In the genomic region with DNA sequence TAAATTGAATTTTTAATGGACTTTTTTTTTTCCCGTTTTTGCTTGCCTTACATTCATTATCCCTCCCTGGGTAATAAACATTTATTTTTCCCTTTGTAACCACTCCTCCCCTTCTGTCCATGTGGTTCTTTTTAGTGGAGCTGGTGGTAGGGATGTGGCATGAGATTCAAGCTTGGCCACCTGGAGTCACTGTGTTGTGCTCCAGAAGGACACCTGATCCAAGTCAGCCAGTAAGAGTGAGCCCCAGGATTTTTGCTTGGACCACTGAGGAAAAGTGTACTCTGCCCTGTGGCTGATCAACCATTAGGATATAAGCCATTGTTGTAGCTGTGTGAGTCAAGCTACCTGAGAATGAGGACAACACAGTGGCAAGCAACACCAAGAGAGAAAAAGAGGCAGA, we compare ENCODE assay signal across 1 cellular context.
TF ChIP-seq lines count a peak whose summit lies in the region.

No MANE protein-coding gene starts in this region.

TF ChIP-seq in HCT116, 20 proteins besides CTCF, POLR2A, EP300 and RAD21 (continued from another document):
- TF ChIP-seq, protein P1, sequence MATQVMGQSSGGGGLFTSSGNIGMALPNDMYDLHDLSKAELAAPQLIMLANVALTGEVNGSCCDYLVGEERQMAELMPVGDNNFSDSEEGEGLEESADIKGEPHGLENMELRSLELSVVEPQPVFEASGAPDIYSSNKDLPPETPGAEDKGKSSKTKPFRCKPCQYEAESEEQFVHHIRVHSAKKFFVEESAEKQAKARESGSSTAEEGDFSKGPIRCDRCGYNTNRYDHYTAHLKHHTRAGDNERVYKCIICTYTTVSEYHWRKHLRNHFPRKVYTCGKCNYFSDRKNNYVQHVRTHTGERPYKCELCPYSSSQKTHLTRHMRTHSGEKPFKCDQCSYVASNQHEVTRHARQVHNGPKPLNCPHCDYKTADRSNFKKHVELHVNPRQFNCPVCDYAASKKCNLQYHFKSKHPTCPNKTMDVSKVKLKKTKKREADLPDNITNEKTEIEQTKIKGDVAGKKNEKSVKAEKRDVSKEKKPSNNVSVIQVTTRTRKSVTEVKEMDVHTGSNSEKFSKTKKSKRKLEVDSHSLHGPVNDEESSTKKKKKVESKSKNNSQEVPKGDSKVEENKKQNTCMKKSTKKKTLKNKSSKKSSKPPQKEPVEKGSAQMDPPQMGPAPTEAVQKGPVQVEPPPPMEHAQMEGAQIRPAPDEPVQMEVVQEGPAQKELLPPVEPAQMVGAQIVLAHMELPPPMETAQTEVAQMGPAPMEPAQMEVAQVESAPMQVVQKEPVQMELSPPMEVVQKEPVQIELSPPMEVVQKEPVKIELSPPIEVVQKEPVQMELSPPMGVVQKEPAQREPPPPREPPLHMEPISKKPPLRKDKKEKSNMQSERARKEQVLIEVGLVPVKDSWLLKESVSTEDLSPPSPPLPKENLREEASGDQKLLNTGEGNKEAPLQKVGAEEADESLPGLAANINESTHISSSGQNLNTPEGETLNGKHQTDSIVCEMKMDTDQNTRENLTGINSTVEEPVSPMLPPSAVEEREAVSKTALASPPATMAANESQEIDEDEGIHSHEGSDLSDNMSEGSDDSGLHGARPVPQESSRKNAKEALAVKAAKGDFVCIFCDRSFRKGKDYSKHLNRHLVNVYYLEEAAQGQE (IDR thresholded peaks at IDR 0.05; ENCODE audit: low read depth), result no peak
- no peak for TF ChIP-seq ZNF274 (IDR thresholded peaks at IDR 0.05; ENCODE audit: low read depth, low read length)
- TF ChIP-seq FOSL1 (IDR thresholded peaks at IDR 0.05; ENCODE audit: low read depth), result no peak
- TF ChIP-seq ATF3 (IDR thresholded peaks at IDR 0.05), result no peak
- no peak for TF ChIP-seq SP1 (IDR thresholded peaks at IDR 0.05; ENCODE audit: low read depth)
- TF ChIP-seq EZH2 (IDR thresholded peaks at IDR 0.05), result no peak
- TF ChIP-seq SIN3A (IDR thresholded peaks at IDR 0.05; ENCODE audit: low read depth), result no peak
- TF ChIP-seq MAX (IDR thresholded peaks at IDR 0.05), result no peak; the same call in 1 of the 2 replicates
- TF ChIP-seq CBX3 (IDR thresholded peaks at IDR 0.05; ENCODE audit: low read depth), result no peak
- no peak for TF ChIP-seq SRF (IDR thresholded peaks at IDR 0.05; ENCODE audit: low read depth)
TF ChIP-seq in HCT116: peak in this region for 0.
